In the genomic region with DNA sequence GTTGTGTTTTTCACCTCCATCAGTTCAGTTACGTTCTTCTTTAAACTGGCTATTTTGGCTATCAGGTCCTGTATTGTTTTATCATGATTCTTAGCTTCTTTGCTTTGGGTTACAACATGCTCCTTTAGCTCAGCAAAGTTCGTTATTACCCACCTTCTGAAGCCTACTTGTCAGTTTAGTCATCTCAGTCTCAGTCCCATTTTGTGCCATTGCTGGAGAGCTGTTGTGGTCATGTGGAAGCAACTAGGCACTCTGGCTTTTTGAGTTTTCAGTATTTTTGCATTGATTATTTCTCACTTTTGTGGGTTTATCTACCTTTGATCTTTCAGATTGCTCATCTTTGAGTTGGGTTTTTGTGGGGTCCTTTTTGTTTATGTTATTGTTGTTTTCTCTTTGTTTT, we compare ENCODE assay signal across 22 cellular contexts.
"Had no signal": no experiment of that assay in that cellular context is flagged by ENCODE, and none has a peak within 500 bp of the region (broad histone marks: within the 10 kb centered on the region; RNA-seq: fewer than 3 reads in every experiment).

No MANE protein-coding gene starts in this region.

- ATAC-seq: naive thymus-derived CD8-positive, alpha-beta T cell had no signal

- H3K9me2 ChIP-seq: SK-N-SH had no signal

- H3K9ac ChIP-seq: SK-N-SH had no signal

- H3K9me3 ChIP-seq: colonic mucosa, mucosa of descending colon, SK-N-SH had no signal

- H3K4me1 ChIP-seq: colonic mucosa, gastroesophageal sphincter had no signal

- H3K4me3 Mint-ChIP-seq: activated CD8-positive, alpha-beta memory T cell treated with anti-CD3 and anti-CD28 coated beads, Interleukin-2, amount 10 ng/mL, durations not matched to agents 7 days and 5 days; activated naive CD4-positive, alpha-beta T cell treated with anti-CD3 and anti-CD28 coated beads for 36 hours; central memory CD8-positive, alpha-beta T cell; T-cell had no signal

- H3K4me1 Mint-ChIP-seq: central memory CD8-positive, alpha-beta T cell had no signal

- H3K4me3 ChIP-seq: colonic mucosa, esophagus muscularis mucosa, gastroesophageal sphincter, heart right ventricle, mucosa of descending colon, stomach had no signal

- H3K27me3 Mint-ChIP-seq: activated CD8-positive, alpha-beta memory T cell treated with anti-CD3 and anti-CD28 coated beads, Interleukin-2, amount 10 ng/mL, durations not matched to agents 7 days and 5 days; central memory CD8-positive, alpha-beta T cell had no signal

- H3K27me3 ChIP-seq: brain microvascular endothelial cell, colonic mucosa, esophagus muscularis mucosa, gastroesophageal sphincter, heart right ventricle, neutrophil, stomach had no signal

- H3K36me3 ChIP-seq: brain microvascular endothelial cell, colonic mucosa, esophagus muscularis mucosa, gastroesophageal sphincter, heart right ventricle, neutrophil, stomach had no signal

- H3K27ac ChIP-seq: brain microvascular endothelial cell, colonic mucosa, gastroesophageal sphincter, neutrophil, stomach had no signal

- DNase-seq: activated CD4-positive, alpha-beta T cell treated with anti-CD3 and anti-CD28 coated beads, Interleukin-2, amount 50 U/mL, for 4 hours; activated CD8-positive, alpha-beta memory T cell treated with anti-CD3 and anti-CD28 coated beads, Interleukin-2, amount 10 ng/mL, durations not matched to agents 7 days and 5 days; activated naive CD4-positive, alpha-beta T cell treated with anti-CD3 and anti-CD28 coated beads for 36 hours; aorta; brain microvascular endothelial cell; colonic mucosa; heart right ventricle; kidney glomerular epithelial cell; mesenchymal stem cell; mucosa of descending colon; naive thymus-derived CD8-positive, alpha-beta T cell; retina; SK-N-SH; stimulated activated CD8-positive, alpha-beta memory T cell treated with anti-CD3 and anti-CD28 coated beads, Interleukin-4, amount 100 ng/mL, for 48 hours; stomach; T-cell; T1000; trophoblast cell had no signal

- H3K4me2 ChIP-seq: SK-N-SH had no signal

- H3K27ac Mint-ChIP-seq: activated CD8-positive, alpha-beta memory T cell treated with anti-CD3 and anti-CD28 coated beads, Interleukin-2, amount 10 ng/mL, durations not matched to agents 7 days and 5 days; activated naive CD4-positive, alpha-beta T cell treated with anti-CD3 and anti-CD28 coated beads for 36 hours had no signal

- H3K36me3 Mint-ChIP-seq: activated CD8-positive, alpha-beta memory T cell treated with anti-CD3 and anti-CD28 coated beads, Interleukin-2, amount 10 ng/mL, durations not matched to agents 7 days and 5 days; T-cell had no signal
